In genomic region chr17:31287932-31288331, GRCh38 we compare ENCODE assay signal across 6 cellular contexts. TPM values are rescaled to one million over a fixed set of nuclear protein-coding genes. Genes with fewer than 3 reads are reported as not detected.
"Had no signal": no experiment of that assay in that cellular context is flagged by ENCODE, and none has a peak within 500 bp of the region (broad histone marks: within the 10 kb centered on the region; RNA-seq: fewer than 3 reads in every experiment).

No MANE protein-coding gene starts in this region.

RNA-seq across cellular contexts. Expression of gene OMG, which starts 9.1 kb away (rescaled TPM):
- total RNA-seq: GM23248, GM23338, H1, H4, H7, H9 had no signal

RNA-seq across cellular contexts. Expression of gene EVI2B, which starts 25.9 kb away (rescaled TPM):
- total RNA-seq: GM23338, H1, H7, H9 had no signal

RNA-seq across cellular contexts. Expression of gene EVI2A, which starts 33.5 kb away (rescaled TPM):
- total RNA-seq: GM23338, H1, H7, H9 had no signal
